ENCODE assay signal across 8 cellular contexts in genomic region chr19:532578-533484, GRCh38.
DNase-seq lines count a peak whose midpoint lies in the region; ATAC-seq and TF ChIP-seq lines count a peak whose summit lies in the region.

No MANE protein-coding gene starts in this region.

- H3K27me3 ChIP-seq in DND-41 (ENCODE audit: insufficient read depth, low read length, poor library complexity) (no peaks in the 10 kb centered on the region), HUES48 (ENCODE audit: control insufficient read depth, insufficient read depth, low read length) (no peaks in the 10 kb centered on the region), iPS-18a (ENCODE audit: control insufficient read depth, insufficient read depth, low read length) (no peaks in the 10 kb centered on the region)

- peaks cover 43% of the 10 kb centered on the region for H3K79me2 ChIP-seq in DND-41 (ENCODE audit: insufficient read depth, low read length)

- DNase-seq in DND-41 = peak; percentile 55
- no peak for DNase-seq in SK-N-MC (ENCODE audit: low read depth, low spot score)
- peak; percentile 73 to 78 for DNase-seq in cardiac fibroblast (ENCODE audit: low read depth in 2 of 2)
- peak; percentile 28 for DNase-seq in retinal pigment epithelial cell (ENCODE audit: low read depth)
- DNase-seq in NK-92 (lab: John Stamatoyannopoulos, UW; ENCODE audit: unreplicated experiment) = no peak

- H3K9me3 ChIP-seq in DND-41 (ENCODE audit: insufficient read depth, low read length, severe bottlenecking) (no peaks in the 10 kb centered on the region), HUES48 (ENCODE audit: control insufficient read depth, insufficient read depth, low read length) (no peaks in the 10 kb centered on the region), SK-N-MC (ENCODE audit: low read depth, low read length) (no peaks in the 10 kb centered on the region), iPS-18a (ENCODE audit: control insufficient read depth, low read depth, low read length) (no peaks in the 10 kb centered on the region)

- peak overlapping the region; percentile 93 for H3K4me2 ChIP-seq in DND-41 (ENCODE audit: insufficient read depth, low read length)

- peak overlapping the region; percentile 71 for H3K27ac ChIP-seq in DND-41 (ENCODE audit: low read length)
- H3K27ac ChIP-seq in HUES48 (ENCODE audit: low read depth, low read length) = peak overlapping the region; percentile 82
- H3K27ac ChIP-seq in SK-N-MC = no peak overlapping the region
- H3K27ac ChIP-seq in iPS-18a (ENCODE audit: low read length) = no peak overlapping the region

- ATAC-seq in DND-41 (ENCODE audit: insufficient read depth, low read depth) (0 out of 3 replicates have a peak, but pooled peaks have one; percentile 4), HG03432 (IDR thresholded peaks at IDR 0.05; ENCODE audit: unreplicated experiment) (no peak)

- peaks cover 30% of the 10 kb centered on the region for H3K4me1 ChIP-seq in DND-41 (ENCODE audit: insufficient read depth, low read length)
- H3K4me1 ChIP-seq in HUES48 (ENCODE audit: control insufficient read depth, insufficient read depth, low read length) = peaks cover 10% of the 10 kb centered on the region; the same call in 1 of the 2 replicates
- peaks cover 5% of the 10 kb centered on the region for H3K4me1 ChIP-seq in iPS-18a (ENCODE audit: control insufficient read depth, low read depth, low read length)

- peaks cover 45% of the 10 kb centered on the region for H4K20me1 ChIP-seq in DND-41 (ENCODE audit: insufficient read depth, low read length)

- TF ChIP-seq CTCF in DND-41 (IDR thresholded peaks at IDR 0.05; ENCODE audit: borderline replicate concordance, extremely low read depth, low read length, poor library complexity, severe bottlenecking) (peak; percentile 59), cardiac fibroblast (IDR thresholded peaks at IDR 0.05; ENCODE audit: low read depth, low read length) (peak; percentile 62), retinal pigment epithelial cell (conservative IDR thresholded peaks at IDR 0.05; ENCODE audit: low read depth, low read length) (peak; percentile 67)

- H3K4me3 ChIP-seq in DND-41 (ENCODE audit: low read depth in 1 of 2, low read length in 2 of 2) = peak overlapping the region; percentile 97 to 99
- peak overlapping the region; percentile 87 for H3K4me3 ChIP-seq in HUES48 (ENCODE audit: low read depth, low read length)
- peak overlapping the region; percentile 81 for H3K4me3 ChIP-seq in SK-N-MC
- peak overlapping the region; percentile 88 to 96 for H3K4me3 ChIP-seq in cardiac fibroblast (replicated peaks in 1 of 2; ENCODE audit: low read depth in 2 of 2, low read length in 2 of 2)
- peak overlapping the region; percentile 85 for H3K4me3 ChIP-seq in iPS-18a (ENCODE audit: low read length)
- peak overlapping the region; percentile 87 for H3K4me3 ChIP-seq in retinal pigment epithelial cell (ENCODE audit: low read length)

- H3K36me3 ChIP-seq in DND-41 (ENCODE audit: insufficient read depth, low read length) (peaks cover 29% of the 10 kb centered on the region), HUES48 (ENCODE audit: control insufficient read depth, insufficient read depth, low read length) (peaks cover 27% of the 10 kb centered on the region), SK-N-MC (ENCODE audit: insufficient read depth, low read length) (peaks cover 11% of the 10 kb centered on the region; the same call in 1 of the 2 replicates), iPS-18a (ENCODE audit: control insufficient read depth, low read depth, low read length) (peaks cover 13% of the 10 kb centered on the region)

- peak overlapping the region; percentile 95 for H3K9ac ChIP-seq in DND-41 (ENCODE audit: low read depth, low read length)
- peak overlapping the region; percentile 23 for H3K9ac ChIP-seq in HUES48 (ENCODE audit: low read depth, low read length)
- peak overlapping the region; percentile 91 for H3K9ac ChIP-seq in SK-N-MC (ENCODE audit: insufficient read length)
- peak overlapping the region; percentile 73 for H3K9ac ChIP-seq in iPS-18a (ENCODE audit: low read length)

- peak overlapping the region; percentile 38; the same call in 1 of the 2 replicates for H2AFZ ChIP-seq in DND-41 (ENCODE audit: low read depth, low read length)

Comparison
In these comparisons a context has a peak if more than half of its experiments do, and no peak if none do; other contexts are left out.
1. DNase-seq: peak in DND-41 (single experiment), cardiac fibroblast (2 of 2) and retinal pigment epithelial cell (single experiment); none in SK-N-MC (single experiment) and NK-92 (single experiment).
2. H3K27ac ChIP-seq: peak in DND-41 (single experiment) and HUES48 (single experiment); none in SK-N-MC (single experiment) and iPS-18a (single experiment).
3. H3K9ac ChIP-seq: peak in every context shown above with its lines; median percentile 95 in DND-41; 91 in SK-N-MC; 73 in iPS-18a; 23 in HUES48.
4. Peak in every context shown above with its lines, with median percentiles within 50 percentile points of each other: H3K4me3 ChIP-seq and CTCF ChIP-seq.